16 cellular contexts compared by ENCODE assay signal in the genomic region with DNA sequence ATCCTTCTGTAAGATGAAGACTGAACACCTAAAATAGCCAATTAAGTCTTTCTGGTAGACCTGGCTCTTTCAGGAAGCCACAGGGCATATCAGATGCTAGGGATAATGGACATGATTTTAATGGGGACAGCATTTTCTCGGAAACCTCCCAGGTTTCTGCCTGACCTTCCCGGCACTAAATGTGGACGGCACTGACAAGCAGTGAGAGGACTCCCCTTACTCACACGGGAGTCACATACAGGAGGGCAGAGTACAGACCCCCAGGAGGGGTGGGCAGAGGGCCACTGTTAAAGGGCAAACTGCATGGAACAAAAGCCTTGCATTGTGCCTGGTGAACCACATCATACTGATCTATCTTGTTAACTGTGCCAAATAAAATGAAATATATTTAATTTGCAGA.
"Had no signal": no experiment of that assay in that cellular context is flagged by ENCODE, and none has a peak within 500 bp of the region (broad histone marks: within the 10 kb centered on the region; RNA-seq: fewer than 3 reads in every experiment).

No MANE protein-coding gene starts in this region.

- H3K27ac ChIP-seq: esophagus squamous epithelium, gastroesophageal sphincter, neutrophil, tibial nerve had no signal

- H3K9me3 ChIP-seq: esophagus squamous epithelium, gastroesophageal sphincter, neutrophil, tibial nerve had no signal

- ATAC-seq: gastroesophageal sphincter; left ventricle myocardium superior; right cardiac atrium; stimulated activated effector memory CD8-positive, alpha-beta T cell treated with anti-CD3 and anti-CD28 coated beads, Interleukin-12 subunit alpha, Interleukin-12 subunit beta, amount 100 ng/mL, for 72 hours; stimulated activated naive CD8-positive, alpha-beta T cell treated with anti-CD3 and anti-CD28 coated beads, Interleukin-15, Interleukin-2, amounts not matched to agents 100 U/mL and 50 U/mL, for 24 hours had no signal

- H3K27me3 ChIP-seq: esophagus squamous epithelium, gastroesophageal sphincter, neutrophil, tibial nerve had no signal

- DNase-seq: esophagus squamous epithelium; foreskin fibroblast; glutamatergic neuron; islet precursor cell; mesenchymal stem cell; naive B cell; stimulated activated CD4-positive, alpha-beta T cell treated with anti-CD3 and anti-CD28 coated beads, Interleukin-4, amount 100 ng/mL, for 1 hour; stimulated activated CD8-positive, alpha-beta memory T cell treated with anti-CD3 and anti-CD28 coated beads, Interleukin-4, amount 100 ng/mL, for 48 hours; stimulated activated naive CD8-positive, alpha-beta T cell treated with anti-CD3 and anti-CD28 coated beads, Interleukin-15, Interleukin-2, amounts not matched to agents 100 U/mL and 50 U/mL, for 24 hours had no signal

- H3K36me3 ChIP-seq: neutrophil had no signal

- H3K4me3 ChIP-seq: esophagus squamous epithelium, gastroesophageal sphincter, lung, tibial nerve had no signal
